ENCODE assay signal across 8 cellular contexts in the genomic region with DNA sequence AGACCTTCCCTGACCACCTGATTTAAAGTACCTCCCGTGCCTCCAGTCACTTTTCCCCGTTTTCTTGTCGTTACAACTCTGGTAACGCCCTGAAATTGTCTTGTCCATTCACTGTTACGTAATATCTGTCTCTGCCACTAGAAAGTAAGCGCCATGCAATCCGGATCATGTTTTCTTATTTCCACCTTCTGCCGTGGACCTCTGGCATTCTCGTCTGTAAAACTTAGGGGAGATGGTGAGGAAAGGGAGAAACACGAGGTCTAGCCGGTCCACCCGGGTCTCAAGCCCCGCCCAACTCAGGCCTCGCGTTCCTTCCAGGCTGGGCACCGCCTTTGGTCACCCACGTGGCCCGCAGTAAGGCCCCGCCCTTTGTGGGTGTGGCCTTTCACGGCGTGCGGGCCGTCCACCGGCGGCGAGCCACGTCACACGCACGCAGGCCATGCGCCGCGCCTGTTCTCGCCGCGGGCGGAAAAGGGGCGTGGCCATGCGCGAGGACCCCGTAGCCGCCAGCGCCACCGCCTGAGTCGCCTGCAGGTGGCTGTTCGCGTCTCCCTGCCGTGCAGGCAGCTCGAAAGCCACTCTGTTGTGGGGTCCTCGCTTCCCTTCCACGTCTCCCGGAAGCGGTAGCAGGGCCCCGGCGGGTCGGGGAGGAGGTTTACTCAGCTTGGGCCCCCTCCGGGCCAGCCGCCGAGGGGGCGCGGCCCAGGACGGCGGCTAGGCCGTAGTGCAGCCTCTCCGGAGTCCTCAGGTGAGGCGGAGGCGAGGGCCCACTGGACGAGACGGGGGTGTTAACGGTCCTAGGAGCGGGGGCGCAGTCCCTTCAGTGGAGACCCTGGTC. TPM values are rescaled to one million over a fixed set of nuclear protein-coding genes. Genes with fewer than 3 reads are reported as not detected.
A peak's percentile ranks its signal among the peaks of the same experiment; 100 is the strongest.
DNase-seq lines count a peak whose midpoint lies in the region; ATAC-seq and TF ChIP-seq lines count a peak whose summit lies in the region.

GOLGA5 (plus strand) TSS at position 597 of the 838 bp plus-strand sequence. CDS start 3,133 bp downstream, outside the sequence.

- H3K9ac ChIP-seq in DND-41 (ENCODE audit: low read depth, low read length) = peak within 1 kb of the TSS; percentile 92
- H3K9ac ChIP-seq in GM23248 = peak within 1 kb of the TSS; percentile 99

- peak within 1 kb of the TSS; percentile 80 for H3K4me2 ChIP-seq in DND-41 (ENCODE audit: insufficient read depth, low read length)
- H3K4me2 ChIP-seq in GM23248 (ENCODE audit: unreplicated experiment) = peak within 1 kb of the TSS; percentile 83

- DNase-seq in DND-41 = peak; percentile 97
- DNase-seq in GM23248 = peak; percentile 98
- peak; percentile 90 to 97 for DNase-seq in Kasumi-1 (lab: John Stamatoyannopoulos, UW)
- peak; percentile 94 for DNase-seq in RPMI7951 (ENCODE audit: low read depth)
- DNase-seq in activated T-helper 1 cell treated with anti-CD3 and anti-CD28 coated beads, Interleukin-12 subunit alpha, Interleukin-12 subunit beta, Interleukin-2, Interleukin-4 antibody, amounts not matched to agents 30 ng/mL and 10 ng/mL and 1 ng/mL, durations not matched to agents 14 hours and 24 hours and 36 hours (ENCODE audit: low spot score) = peak; percentile 98
- peak; percentile 89 for DNase-seq in esophagus squamous epithelium (lab: John Stamatoyannopoulos, UW)
- DNase-seq in myocyte (ENCODE audit: low read depth) = peak; percentile 97
- DNase-seq in stimulated activated CD8-positive, alpha-beta memory T cell treated with anti-CD3 and anti-CD28 coated beads, Interleukin-7, amount 100 ng/mL, for 48 hours (ENCODE audit: extremely low read depth in 1 of 2, low read depth in 1 of 2) = peak; percentile 92 to 98

- H2AFZ ChIP-seq in DND-41 (ENCODE audit: low read depth, low read length) = peak within 1 kb of the TSS; percentile 94
- H2AFZ ChIP-seq in GM23248 = peak within 1 kb of the TSS; percentile 92

- peak within 1 kb of the TSS; percentile 79 for H3K27ac ChIP-seq in DND-41 (ENCODE audit: low read length)
- H3K27ac ChIP-seq in GM23248 = peak within 1 kb of the TSS; percentile 89
- peak within 1 kb of the TSS; percentile 89 to 97 (median 91) for H3K27ac ChIP-seq in esophagus squamous epithelium

- 2% methylated on average over 61 to 65 of the region's 71 CpGs for WGBS in GM23248 (ENCODE audit: low coverage in 1 of 2, low lambda C conversion rate in 2 of 2, missing lambda C conversion rate in 2 of 2), 2 experiments
- 3 to 11% methylated on average over 12 to 14 of the region's 71 CpGs for WGBS in esophagus squamous epithelium, 2 donors

- TF ChIP-seq POLR2A in esophagus squamous epithelium (IDR thresholded peaks at IDR 0.05) = peak in 3 of 4 donors; percentile 36 to 81 (median 69)

- intact Hi-C loops in activated T-helper 1 cell treated with anti-CD3 and anti-CD28 coated beads, Interleukin-12 subunit alpha, Interleukin-12 subunit beta, Interleukin-2, Interleukin-4 antibody, amounts not matched to agents 30 ng/mL and 10 ng/mL and 1 ng/mL, durations not matched to agents 14 hours and 24 hours and 36 hours (cut with micrococcal nuclease) = loop anchor here (1.0 to 10.0 kb wide), 7 partner anchors 24 to 1547 kb away; partner anchors contain the start of genes ATXN3, GON7, ITPK1 and LYSET
- intact Hi-C loops in esophagus squamous epithelium (cut with DNase I) = no loop called here

- H3K27me3 ChIP-seq in DND-41 (ENCODE audit: insufficient read depth, low read length, poor library complexity) (no peaks in the 10 kb centered on the region), GM23248 (replicated peaks; ENCODE audit: insufficient read depth) (no peaks in the 10 kb centered on the region), esophagus squamous epithelium (no peaks in the 10 kb centered on the region)

- peak within 1 kb of the TSS; percentile 98 for H3K27ac Mint-ChIP-seq in activated T-helper 1 cell treated with anti-CD3 and anti-CD28 coated beads, Interleukin-12 subunit alpha, Interleukin-12 subunit beta, Interleukin-2, Interleukin-4 antibody, amounts not matched to agents 30 ng/mL and 10 ng/mL and 1 ng/mL, durations not matched to agents 14 hours and 24 hours and 36 hours

- TF ChIP-seq CTCF in DND-41 (IDR thresholded peaks at IDR 0.05; ENCODE audit: borderline replicate concordance, extremely low read depth, low read length, poor library complexity, severe bottlenecking) (no peak), esophagus squamous epithelium (IDR thresholded peaks at IDR 0.05) (peak in 4 of 6 experiments; percentile 5 to 46 (median 34))

- H3K4me1 ChIP-seq in DND-41 (ENCODE audit: insufficient read depth, low read length) (peaks cover 23% of the 10 kb centered on the region), GM23248 (ENCODE audit: insufficient read depth) (peaks cover 23% of the 10 kb centered on the region), esophagus squamous epithelium (peaks cover 7 to 33% (median 17%) of the 10 kb centered on the region in 3 donors)

- in situ Hi-C loops in GM23248 (cut with MboI) = loop anchor here (25.0 kb wide), 1 partner anchor 657 kb away; no protein-coding TSS in a partner anchor

- no peaks in the 10 kb centered on the region for H3K27me3 Mint-ChIP-seq in activated T-helper 1 cell treated with anti-CD3 and anti-CD28 coated beads, Interleukin-12 subunit alpha, Interleukin-12 subunit beta, Interleukin-2, Interleukin-4 antibody, amounts not matched to agents 30 ng/mL and 10 ng/mL and 1 ng/mL, durations not matched to agents 14 hours and 24 hours and 36 hours (ENCODE audit: insufficient read depth)

- no peaks in the 10 kb centered on the region for H3K9me2 ChIP-seq in GM23248 (ENCODE audit: insufficient read depth)

- H3K4me3 Mint-ChIP-seq in activated T-helper 1 cell treated with anti-CD3 and anti-CD28 coated beads, Interleukin-12 subunit alpha, Interleukin-12 subunit beta, Interleukin-2, Interleukin-4 antibody, amounts not matched to agents 30 ng/mL and 10 ng/mL and 1 ng/mL, durations not matched to agents 14 hours and 24 hours and 36 hours = peak within 1 kb of the TSS; percentile 99

- peaks cover 30% of the 10 kb centered on the region for H3K4me1 Mint-ChIP-seq in activated T-helper 1 cell treated with anti-CD3 and anti-CD28 coated beads, Interleukin-12 subunit alpha, Interleukin-12 subunit beta, Interleukin-2, Interleukin-4 antibody, amounts not matched to agents 30 ng/mL and 10 ng/mL and 1 ng/mL, durations not matched to agents 14 hours and 24 hours and 36 hours (ENCODE audit: low read depth)

- ATAC-seq in DND-41 (ENCODE audit: insufficient read depth, low read depth) = peak; percentile 93

- peaks cover 24% of the 10 kb centered on the region for H3K36me3 ChIP-seq in DND-41 (ENCODE audit: insufficient read depth, low read length)
- peaks cover 7% of the 10 kb centered on the region; the same call in 1 of the 2 replicates for H3K36me3 ChIP-seq in GM23248 (ENCODE audit: low read depth)
- peaks cover 0 to 20% (median 0%) of the 10 kb centered on the region in 3 donors for H3K36me3 ChIP-seq in esophagus squamous epithelium

- H4K20me1 ChIP-seq in DND-41 (ENCODE audit: insufficient read depth, low read length) (no peaks in the 10 kb centered on the region), GM23248 (ENCODE audit: insufficient read depth) (no peaks in the 10 kb centered on the region)

- 0 out of 2 replicates have a peak, but pooled peaks cover 9% of the 10 kb centered on the region for H3F3A ChIP-seq in GM23248 (ENCODE audit: insufficient read depth)

- H3K9me3 ChIP-seq in DND-41 (ENCODE audit: insufficient read depth, low read length, severe bottlenecking) (no peaks in the 10 kb centered on the region), GM23248 (ENCODE audit: low read depth) (no peaks in the 10 kb centered on the region), esophagus squamous epithelium (peaks cover 0 to 12% (median 7%) of the 10 kb centered on the region in 3 donors)

- peaks cover 22% of the 10 kb centered on the region for H3K36me3 Mint-ChIP-seq in activated T-helper 1 cell treated with anti-CD3 and anti-CD28 coated beads, Interleukin-12 subunit alpha, Interleukin-12 subunit beta, Interleukin-2, Interleukin-4 antibody, amounts not matched to agents 30 ng/mL and 10 ng/mL and 1 ng/mL, durations not matched to agents 14 hours and 24 hours and 36 hours (ENCODE audit: low read depth)

- peaks cover 37% of the 10 kb centered on the region for H3K79me2 ChIP-seq in DND-41 (ENCODE audit: insufficient read depth, low read length)
- H3K79me2 ChIP-seq in GM23248 (ENCODE audit: insufficient read depth) = peaks cover 46% of the 10 kb centered on the region

- H3K9me3 Mint-ChIP-seq in activated T-helper 1 cell treated with anti-CD3 and anti-CD28 coated beads, Interleukin-12 subunit alpha, Interleukin-12 subunit beta, Interleukin-2, Interleukin-4 antibody, amounts not matched to agents 30 ng/mL and 10 ng/mL and 1 ng/mL, durations not matched to agents 14 hours and 24 hours and 36 hours = peaks cover 33% of the 10 kb centered on the region

- H3K4me3 ChIP-seq in DND-41 (ENCODE audit: low read depth in 1 of 2, low read length in 2 of 2) = peak within 1 kb of the TSS; percentile 89 to 97
- H3K4me3 ChIP-seq in GM23248 = peak within 1 kb of the TSS; percentile 89
- H3K4me3 ChIP-seq in esophagus squamous epithelium = peak within 1 kb of the TSS; percentile 82 to 99 (median 90)

RNA-seq across cellular contexts. Expression of gene GOLGA5, which starts in this region (rescaled TPM):
- total RNA-seq in GM23248 (2014; rRNA removed; shearing (Covaris generic)) = 50.0 and 56.4 TPM in 2 replicates
- polyA plus RNA-seq in GM23248 (2016; fragmentation: Nextera tagmentation; extraction: Ambion mirVana) = 66.2 and 70.6 TPM in 2 replicates
- total RNA-seq in RPMI7951 (2014; rRNA removed; shearing (Covaris generic)) = 28.7 and 37.2 TPM in 2 replicates
- total RNA-seq in activated T-helper 1 cell treated with anti-CD3 and anti-CD28 coated beads, Interleukin-12 subunit alpha, Interleukin-12 subunit beta, Interleukin-2, Interleukin-4 antibody, amounts not matched to agents 30 ng/mL and 10 ng/mL and 1 ng/mL, durations not matched to agents 14 hours and 24 hours and 36 hours = 22.2 and 22.6 TPM in 2 replicates
- 10 to 100 TPM; 23.2 to 37.2 (median 31.7) TPM for total RNA-seq in esophagus squamous epithelium
- total RNA-seq in myocyte = 44.9 and 52.6 TPM in 2 replicates
- 23.0 TPM for polyA plus RNA-seq in myocyte (2012)

Comparison
In these comparisons a context has a peak if more than half of its experiments do, and no peak if none do; other contexts are left out.
1. Peak in every context shown above with its lines: DNase-seq, ATAC-seq, H3K4me3 ChIP-seq and H3K27ac ChIP-seq.